In genomic region chr11:126370016-126370415, GRCh38 we compare ENCODE assay signal across 14 cellular contexts.
"Had no signal": no experiment of that assay in that cellular context is flagged by ENCODE, and none has a peak within 500 bp of the region (broad histone marks: within the 10 kb centered on the region; RNA-seq: fewer than 3 reads in every experiment).

No MANE protein-coding gene starts in this region.

- H3K27me3 Mint-ChIP-seq: effector memory CD8-positive, alpha-beta T cell; memory B cell had no signal

- ATAC-seq: effector memory CD8-positive, alpha-beta T cell; foreskin keratinocyte; lower lobe of right lung had no signal

- H3K4me3 Mint-ChIP-seq: effector memory CD8-positive, alpha-beta T cell; memory B cell; mesothelial cell of epicardium; nephron had no signal

- H3K4me3 ChIP-seq: esophagus muscularis mucosa, lower lobe of right lung, smooth muscle cell had no signal

- H3K9me3 ChIP-seq: esophagus muscularis mucosa, lower lobe of right lung had no signal

- H3K9me3 Mint-ChIP-seq: effector memory CD8-positive, alpha-beta T cell; memory B cell; mesothelial cell of epicardium; nephron had no signal

- H3K27ac ChIP-seq: epithelial cell of prostate, esophagus muscularis mucosa, foreskin keratinocyte had no signal

- H3K27ac Mint-ChIP-seq: effector memory CD8-positive, alpha-beta T cell; memory B cell; mesothelial cell of epicardium had no signal

- H3K27me3 ChIP-seq: esophagus muscularis mucosa, foreskin keratinocyte had no signal

- H3K4me1 Mint-ChIP-seq: memory B cell had no signal

- DNase-seq: effector memory CD8-positive, alpha-beta T cell; foreskin keratinocyte; hippocampal formation; kidney glomerular epithelial cell; lower lobe of right lung; stimulated activated CD4-positive, alpha-beta T cell treated with anti-CD3 and anti-CD28 coated beads, Interleukin-2, amount 100 ng/mL, for 48 hours; stimulated activated naive CD4-positive, alpha-beta T cell treated with Interleukin-2 at 50 U/mL for 16 hours; trophoblast cell had no signal

- H3K36me3 ChIP-seq: esophagus muscularis mucosa, lower lobe of right lung had no signal

- H3K36me3 Mint-ChIP-seq: memory B cell, mesothelial cell of epicardium had no signal
